9 cellular contexts compared by ENCODE assay signal in the genomic region with DNA sequence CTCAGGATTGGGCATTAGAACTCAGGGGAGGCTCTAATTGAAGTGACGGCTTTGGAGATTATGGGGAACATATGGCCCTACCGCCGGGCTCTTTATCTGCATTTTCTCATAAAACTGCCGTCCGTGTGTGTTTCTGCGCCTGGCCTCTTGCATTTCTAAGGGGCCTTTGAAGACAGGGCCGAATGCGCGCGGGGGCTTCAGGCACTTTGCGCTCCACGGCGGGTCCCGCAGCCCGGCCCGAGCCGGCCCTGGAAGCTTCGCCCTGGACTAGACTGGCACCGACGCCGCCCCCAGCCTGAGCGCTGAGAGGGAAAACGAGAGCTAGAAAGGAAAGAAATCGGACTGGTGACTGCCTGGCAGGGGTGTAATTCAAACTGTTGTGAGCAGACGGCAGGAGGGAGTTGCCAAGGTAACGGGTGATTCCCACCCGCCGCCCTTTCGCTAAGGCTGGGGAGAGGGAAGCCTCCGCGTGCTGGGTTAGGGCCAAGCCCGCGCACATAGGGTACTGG.
DNase-seq lines count a peak whose midpoint lies in the region; ATAC-seq and TF ChIP-seq lines count a peak whose summit lies in the region.
"Had no signal": no experiment of that assay in that cellular context is flagged by ENCODE, and none has a peak within 500 bp of the region (broad histone marks: within the 10 kb centered on the region; RNA-seq: fewer than 3 reads in every experiment).

No MANE protein-coding gene starts in this region.

- WGBS in transverse colon (ENCODE audit: low coverage in 1 of 2), 2 donors: 6% methylated on average over 33 of the region's 33 CpGs; no CpG with 5 or more reads in 1 of the 2 donors

- H3K27me3 Mint-ChIP-seq in activated naive CD8-positive, alpha-beta T cell treated with anti-CD3 and anti-CD28 coated beads, Interleukin-2, amount 10 ng/mL, durations not matched to agents 7 days and 5 days: peaks cover 46% of the 10 kb centered on the region
- peaks cover 41 to 58% of the 10 kb centered on the region in 2 donors for H3K27me3 Mint-ChIP-seq in natural killer cell treated with Interleukin-12 subunit alpha and Interleukin-12 subunit beta and Interleukin-15 and Interleukin-18, amount 100 ng/mL, for 72 hours

- peak; percentile 57 for DNase-seq in NCI-H510A treated with DMSO at 0.1 percent for 48 hours (lab: John Stamatoyannopoulos, UW)
- no peak for DNase-seq in NCI-H510A (lab: John Stamatoyannopoulos, UW)
- no peak for DNase-seq in activated naive CD8-positive, alpha-beta T cell treated with anti-CD3 and anti-CD28 coated beads, Interleukin-2, amount 10 ng/mL, durations not matched to agents 7 days and 5 days
- DNase-seq in left lung: no peak
- DNase-seq in transverse colon: no peak
- no peak for DNase-seq in SIG-M5 (lab: John Stamatoyannopoulos, UW)
- no peak for DNase-seq in natural killer cell treated with Interleukin-12 subunit alpha and Interleukin-12 subunit beta and Interleukin-15 and Interleukin-18, amount 100 ng/mL, for 72 hours (ENCODE audit: low spot score)

- H3K27me3 ChIP-seq in left lung: peaks cover 36 to 75% of the 10 kb centered on the region in 2 donors
- H3K27me3 ChIP-seq in transverse colon: peaks cover 60% of the 10 kb centered on the region

- H3K27ac Mint-ChIP-seq in activated naive CD8-positive, alpha-beta T cell treated with anti-CD3 and anti-CD28 coated beads, Interleukin-2, amount 10 ng/mL, durations not matched to agents 7 days and 5 days: no peak overlapping the region
- no peak overlapping the region for H3K27ac Mint-ChIP-seq in natural killer cell treated with Interleukin-12 subunit alpha and Interleukin-12 subunit beta and Interleukin-15 and Interleukin-18, amount 100 ng/mL, for 72 hours
- H3K27ac Mint-ChIP-seq: T-helper 2 cell treated with Interferon-gamma antibody and Interleukin-4, amounts not matched to agents 5 μg/mL and 100 μg/mL, for 36 hours had no signal

- H3K27ac ChIP-seq in left lung: no peak overlapping the region
- H3K27ac ChIP-seq in transverse colon: no peak overlapping the region

- no peaks in the 10 kb centered on the region for H3K4me1 Mint-ChIP-seq in activated naive CD8-positive, alpha-beta T cell treated with anti-CD3 and anti-CD28 coated beads, Interleukin-2, amount 10 ng/mL, durations not matched to agents 7 days and 5 days
- no peaks in the 10 kb centered on the region for H3K4me1 Mint-ChIP-seq in natural killer cell treated with Interleukin-12 subunit alpha and Interleukin-12 subunit beta and Interleukin-15 and Interleukin-18, amount 100 ng/mL, for 72 hours (ENCODE audit: low read depth in 2 of 2)

- in situ Hi-C loops in transverse colon (cut with MboI; ENCODE audit: low pct_ligation_motif_present in 1 of 4, low pct_unique_long_range_greater_than_20kb in 1 of 4, low sequenced_read_pairs in 3 of 4): no loop called here

- no peaks in the 10 kb centered on the region for H3K4me1 ChIP-seq in left lung
- H3K4me1 ChIP-seq in transverse colon: peaks cover 4 to 13% (median 8%) of the 10 kb centered on the region in 4 donors

- no peak for TF ChIP-seq POLR2A in transverse colon (IDR thresholded peaks at IDR 0.05)

- H3K4me3 ChIP-seq in left lung (peak overlapping the region in 1 of 2 donors; percentile 20), transverse colon (peak overlapping the region; percentile 6 to 46 (median 24))

- POLR2A ChIA-PET in activated naive CD8-positive, alpha-beta T cell treated with anti-CD3 and anti-CD28 coated beads, Interleukin-2, amount 10 ng/mL, durations not matched to agents 7 days and 5 days (lab: Charles Lee): no interaction called here

- ATAC-seq in activated naive CD8-positive, alpha-beta T cell treated with anti-CD3 and anti-CD28 coated beads, Interleukin-2, amount 10 ng/mL, durations not matched to agents 7 days and 5 days (ENCODE audit: low read depth): peak; percentile 36
- ATAC-seq in left lung: peak; percentile 37
- ATAC-seq in natural killer cell treated with Interleukin-12 subunit alpha and Interleukin-12 subunit beta and Interleukin-15 and Interleukin-18, amount 100 ng/mL, for 72 hours: no peak
- ATAC-seq in HG02884 (IDR thresholded peaks at IDR 0.05; ENCODE audit: unreplicated experiment): no peak

- H3K4me3 Mint-ChIP-seq in activated naive CD8-positive, alpha-beta T cell treated with anti-CD3 and anti-CD28 coated beads, Interleukin-2, amount 10 ng/mL, durations not matched to agents 7 days and 5 days: no peak overlapping the region
- no peak overlapping the region for H3K4me3 Mint-ChIP-seq in natural killer cell treated with Interleukin-12 subunit alpha and Interleukin-12 subunit beta and Interleukin-15 and Interleukin-18, amount 100 ng/mL, for 72 hours
- H3K4me3 Mint-ChIP-seq: T-helper 2 cell treated with Interferon-gamma antibody and Interleukin-4, amounts not matched to agents 5 μg/mL and 100 μg/mL, for 36 hours had no signal

- TF ChIP-seq CTCF in left lung (IDR thresholded peaks at IDR 0.05): no peak
- no peak for TF ChIP-seq CTCF in transverse colon (IDR thresholded peaks at IDR 0.05)

- no peaks in the 10 kb centered on the region for H3K9me3 Mint-ChIP-seq in activated naive CD8-positive, alpha-beta T cell treated with anti-CD3 and anti-CD28 coated beads, Interleukin-2, amount 10 ng/mL, durations not matched to agents 7 days and 5 days
- no peaks in the 10 kb centered on the region for H3K9me3 Mint-ChIP-seq in natural killer cell treated with Interleukin-12 subunit alpha and Interleukin-12 subunit beta and Interleukin-15 and Interleukin-18, amount 100 ng/mL, for 72 hours
- H3K9me3 Mint-ChIP-seq: T-helper 2 cell treated with Interferon-gamma antibody and Interleukin-4, amounts not matched to agents 5 μg/mL and 100 μg/mL, for 36 hours had no signal

- H3K36me3 ChIP-seq in left lung (no peaks in the 10 kb centered on the region), transverse colon (no peaks in the 10 kb centered on the region)

- H3K36me3 Mint-ChIP-seq in activated naive CD8-positive, alpha-beta T cell treated with anti-CD3 and anti-CD28 coated beads, Interleukin-2, amount 10 ng/mL, durations not matched to agents 7 days and 5 days: no peaks in the 10 kb centered on the region
- H3K36me3 Mint-ChIP-seq in natural killer cell treated with Interleukin-12 subunit alpha and Interleukin-12 subunit beta and Interleukin-15 and Interleukin-18, amount 100 ng/mL, for 72 hours: no peaks in the 10 kb centered on the region

- H3K9me3 ChIP-seq in left lung: no peaks in the 10 kb centered on the region
- no peaks in the 10 kb centered on the region for H3K9me3 ChIP-seq in transverse colon

- no peak for TF ChIP-seq EP300 in transverse colon (IDR thresholded peaks at IDR 0.05; ENCODE audit: low read depth)

- intact Hi-C loops in left lung (cut with DNase I) (no loop called here), transverse colon (cut with DNase I; ENCODE audit: low total_unique reads) (no loop called here)

Comparison
In these comparisons a context has a peak if more than half of its experiments do, and no peak if none do; other contexts are left out.
1. ATAC-seq: peak in activated naive CD8-positive, alpha-beta T cell treated with anti-CD3 and anti-CD28 coated beads, Interleukin-2, amount 10 ng/mL, durations not matched to agents 7 days and 5 days (single experiment) and left lung (single experiment); none in natural killer cell treated with Interleukin-12 subunit alpha and Interleukin-12 subunit beta and Interleukin-15 and Interleukin-18, amount 100 ng/mL, for 72 hours (0 of 2) and HG02884 (single experiment).